In genomic region chr15:96273317-96274086, GRCh38 we compare ENCODE assay signal across 10 cellular contexts. TPM values are rescaled to one million over a fixed set of nuclear protein-coding genes. Genes with fewer than 3 reads are reported as not detected.
DNase-seq lines count a peak whose midpoint lies in the region; ATAC-seq lines count a peak whose summit lies in the region.
"Had no signal": no experiment of that assay in that cellular context is flagged by ENCODE, and none has a peak within 500 bp of the region (broad histone marks: within the 10 kb centered on the region; RNA-seq: fewer than 3 reads in every experiment).

No MANE protein-coding gene starts in this region.

- POLR2A ChIA-PET in activated CD4-positive, alpha-beta memory T cell treated with anti-CD3 and anti-CD28 coated beads for 36 hours (lab: Charles Lee) = no interaction called here
- POLR2A ChIA-PET in activated CD4-positive, alpha-beta memory T cell treated with anti-CD3 and anti-CD28 coated beads, Interleukin-2, amount 10 ng/mL, durations not matched to agents 7 days and 5 days (lab: Charles Lee) = no interaction called here

- no peak overlapping the region for H3K4me3 Mint-ChIP-seq in activated CD4-positive, alpha-beta memory T cell treated with anti-CD3 and anti-CD28 coated beads for 36 hours
- no peak overlapping the region for H3K4me3 Mint-ChIP-seq in activated CD4-positive, alpha-beta memory T cell treated with anti-CD3 and anti-CD28 coated beads, Interleukin-2, amount 10 ng/mL, durations not matched to agents 7 days and 5 days

- H3K27ac Mint-ChIP-seq in activated CD4-positive, alpha-beta memory T cell treated with anti-CD3 and anti-CD28 coated beads for 36 hours = no peak overlapping the region
- no peak overlapping the region for H3K27ac Mint-ChIP-seq in activated CD4-positive, alpha-beta memory T cell treated with anti-CD3 and anti-CD28 coated beads, Interleukin-2, amount 10 ng/mL, durations not matched to agents 7 days and 5 days

- no peaks in the 10 kb centered on the region for H3K4me1 Mint-ChIP-seq in activated CD4-positive, alpha-beta memory T cell treated with anti-CD3 and anti-CD28 coated beads for 36 hours (ENCODE audit: low read depth)
- H3K4me1 Mint-ChIP-seq in activated CD4-positive, alpha-beta memory T cell treated with anti-CD3 and anti-CD28 coated beads, Interleukin-2, amount 10 ng/mL, durations not matched to agents 7 days and 5 days = no peaks in the 10 kb centered on the region

- intact Hi-C loops in activated CD4-positive, alpha-beta memory T cell treated with anti-CD3 and anti-CD28 coated beads for 36 hours (cut with micrococcal nuclease) = no loop called here

- no peaks in the 10 kb centered on the region for H3K36me3 ChIP-seq in KOPT-K1 (ENCODE audit: insufficient read depth, low read length)

- no peaks in the 10 kb centered on the region for H3K36me3 Mint-ChIP-seq in activated CD4-positive, alpha-beta memory T cell treated with anti-CD3 and anti-CD28 coated beads for 36 hours
- H3K36me3 Mint-ChIP-seq in activated CD4-positive, alpha-beta memory T cell treated with anti-CD3 and anti-CD28 coated beads, Interleukin-2, amount 10 ng/mL, durations not matched to agents 7 days and 5 days (ENCODE audit: low read depth) = no peaks in the 10 kb centered on the region

- H3K9me3 Mint-ChIP-seq in activated CD4-positive, alpha-beta memory T cell treated with anti-CD3 and anti-CD28 coated beads for 36 hours = no peaks in the 10 kb centered on the region
- H3K9me3 Mint-ChIP-seq in activated CD4-positive, alpha-beta memory T cell treated with anti-CD3 and anti-CD28 coated beads, Interleukin-2, amount 10 ng/mL, durations not matched to agents 7 days and 5 days = peaks cover 4% of the 10 kb centered on the region

- no peak for ATAC-seq in left lobe of liver

- H3K9me3 ChIP-seq in KOPT-K1 (ENCODE audit: insufficient read depth, low read length, poor library complexity, severe bottlenecking) = no peaks in the 10 kb centered on the region

- CTCF ChIA-PET in activated CD4-positive, alpha-beta memory T cell treated with anti-CD3 and anti-CD28 coated beads for 36 hours (lab: Charles Lee) = no interaction called here
- CTCF ChIA-PET in activated CD4-positive, alpha-beta memory T cell treated with anti-CD3 and anti-CD28 coated beads, Interleukin-2, amount 10 ng/mL, durations not matched to agents 7 days and 5 days (lab: Charles Lee) = no interaction called here

- peak overlapping the region; percentile 51 for H3K27ac ChIP-seq in KOPT-K1 (ENCODE audit: low read depth, low read length, poor library complexity, severe bottlenecking)
- H3K27ac ChIP-seq: C4-2B had no signal

- peaks cover 3% of the 10 kb centered on the region for H3K27me3 Mint-ChIP-seq in activated CD4-positive, alpha-beta memory T cell treated with anti-CD3 and anti-CD28 coated beads for 36 hours
- H3K27me3 Mint-ChIP-seq in activated CD4-positive, alpha-beta memory T cell treated with anti-CD3 and anti-CD28 coated beads, Interleukin-2, amount 10 ng/mL, durations not matched to agents 7 days and 5 days = no peaks in the 10 kb centered on the region

- DNase-seq in activated CD4-positive, alpha-beta memory T cell treated with anti-CD3 and anti-CD28 coated beads for 36 hours = peak; percentile 25
- DNase-seq in activated CD4-positive, alpha-beta memory T cell treated with anti-CD3 and anti-CD28 coated beads, Interleukin-2, amount 10 ng/mL, durations not matched to agents 7 days and 5 days = no peak
- DNase-seq in dedifferentiated amniotic fluid mesenchymal stem cell (ENCODE audit: extremely low spot score) (peak; percentile 39), left lobe of liver (ENCODE audit: low spot score) (no peak), cortex of kidney (lab: John Stamatoyannopoulos, UW) (no peak), NCI-H774 (lab: John Stamatoyannopoulos, UW) (no peak)
- peak; percentile 3 for DNase-seq in stimulated activated CD8-positive, alpha-beta memory T cell treated with anti-CD3 and anti-CD28 coated beads, Interleukin-12 subunit alpha, Interleukin-12 subunit beta, amount 100 ng/mL, for 24 hours (ENCODE audit: extremely low read depth)
- DNase-seq: NCI-H1694 had no signal

RNA-seq across cellular contexts. Expression of gene NR2F2, which starts 57.0 kb away (rescaled TPM):
- not detected for total RNA-seq in activated CD4-positive, alpha-beta memory T cell treated with anti-CD3 and anti-CD28 coated beads for 36 hours
- total RNA-seq in activated CD4-positive, alpha-beta memory T cell treated with anti-CD3 and anti-CD28 coated beads, Interleukin-2, amount 10 ng/mL, durations not matched to agents 7 days and 5 days = not detected
- 37.0 TPM for total RNA-seq in left lobe of liver

Comparison
In these comparisons a context has a peak if more than half of its experiments do, and no peak if none do; other contexts are left out.
1. DNase-seq: peak in activated CD4-positive, alpha-beta memory T cell treated with anti-CD3 and anti-CD28 coated beads for 36 hours (single experiment), dedifferentiated amniotic fluid mesenchymal stem cell (single experiment) and stimulated activated CD8-positive, alpha-beta memory T cell treated with anti-CD3 and anti-CD28 coated beads, Interleukin-12 subunit alpha, Interleukin-12 subunit beta, amount 100 ng/mL, for 24 hours (single experiment); none in activated CD4-positive, alpha-beta memory T cell treated with anti-CD3 and anti-CD28 coated beads, Interleukin-2, amount 10 ng/mL, durations not matched to agents 7 days and 5 days (single experiment), left lobe of liver (single experiment), cortex of kidney (single experiment) and NCI-H774 (single experiment).
2. RNA of gene NR2F2, which starts 57.0 kb away (total RNA-seq): 37.0 TPM in left lobe of liver (single experiment); not detected in activated CD4-positive, alpha-beta memory T cell treated with anti-CD3 and anti-CD28 coated beads for 36 hours and not detected in activated CD4-positive, alpha-beta memory T cell treated with anti-CD3 and anti-CD28 coated beads, Interleukin-2, amount 10 ng/mL, durations not matched to agents 7 days and 5 days; every median in the first group is over 10 times any median in the second.